ENCODE assay signal across 28 cellular contexts in the genomic region with DNA sequence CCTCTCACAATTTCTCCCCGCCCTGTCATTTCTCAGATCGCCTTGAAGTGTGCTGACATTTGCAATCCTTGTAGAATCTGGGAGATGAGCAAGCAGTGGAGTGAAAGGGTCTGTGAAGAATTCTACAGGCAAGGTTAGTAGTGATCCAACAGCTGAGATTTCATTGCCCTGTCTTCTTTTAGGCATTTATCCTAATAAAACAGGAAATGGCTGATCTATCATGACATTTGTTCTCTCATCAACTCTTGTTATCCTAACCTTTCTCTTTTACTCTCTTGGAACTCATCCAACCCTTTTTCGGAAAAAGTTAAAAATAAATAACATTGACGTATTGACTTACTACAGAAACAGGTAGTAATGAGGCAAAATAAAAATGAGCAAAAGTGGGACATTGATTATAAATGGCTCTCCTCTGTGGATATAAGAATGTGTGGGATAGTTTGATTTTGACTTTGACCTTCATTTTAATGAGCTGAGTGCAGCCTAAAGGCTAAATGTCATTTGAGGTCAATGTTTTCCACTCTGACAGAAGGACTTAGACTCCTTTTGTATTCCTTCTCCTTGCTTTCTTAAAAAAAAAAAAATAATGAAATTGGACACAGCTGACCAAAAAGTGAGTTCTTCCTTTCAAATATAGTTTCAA.
"Had no signal": no experiment of that assay in that cellular context is flagged by ENCODE, and none has a peak within 500 bp of the region (broad histone marks: within the 10 kb centered on the region; RNA-seq: fewer than 3 reads in every experiment).

No MANE protein-coding gene starts in this region.

- H3K27ac Mint-ChIP-seq: activated B cell treated with CpG ODN at 0.5 μM for 24 hours; activated naive CD8-positive, alpha-beta T cell; activated T-helper 2 cell treated with anti-CD3 and anti-CD28 coated beads, Interferon-gamma antibody, Interleukin-2, Interleukin-4, amounts not matched to agents 10 μg/mL and 5 μg/mL and 100 μg/mL, durations not matched to agents 14 hours and 24 hours and 36 hours; dendritic cell treated with granulocyte-macrophage colony-stimulating factor and Interleukin-4, amounts not matched to agents 40 ng/mL and 50 ng/mL, for 4 days; natural killer cell; stimulated activated effector memory CD8-positive, alpha-beta T cell treated with anti-CD3 and anti-CD28 coated beads, Interleukin-12 subunit alpha, Interleukin-12 subunit beta, amount 100 ng/mL, for 72 hours; stimulated activated naive CD8-positive, alpha-beta T cell treated with anti-CD3 and anti-CD28 coated beads, Interleukin-15, amount 100 ng/mL, for 72 hours; T-helper 17 cell had no signal

- H3K27ac ChIP-seq: ascending aorta, foreskin keratinocyte, neutrophil, SJSA1, suprapubic skin, transverse colon had no signal

- ATAC-seq: activated T-cell treated with anti-CD3 and anti-CD28 coated beads, Interleukin-2, amount 50 U/mL, for 4 hours; foreskin keratinocyte; left colon; stimulated activated effector memory CD8-positive, alpha-beta T cell treated with anti-CD3 and anti-CD28 coated beads, Interleukin-12 subunit alpha, Interleukin-12 subunit beta, amount 100 ng/mL, for 72 hours; stimulated activated naive CD8-positive, alpha-beta T cell treated with anti-CD3 and anti-CD28 coated beads, Interleukin-15, amount 100 ng/mL, for 72 hours; T-helper 17 cell had no signal

- H3K27me3 ChIP-seq: adrenal gland, ascending aorta, foreskin keratinocyte, neutrophil, SJSA1, suprapubic skin, transverse colon had no signal

- H3K4me3 Mint-ChIP-seq: activated B cell treated with CpG ODN at 0.5 μM for 24 hours; activated naive CD8-positive, alpha-beta T cell; activated T-cell treated with anti-CD3 and anti-CD28 coated beads, Interleukin-2, amount 50 U/mL, for 4 hours; dendritic cell treated with granulocyte-macrophage colony-stimulating factor and Interleukin-4, amounts not matched to agents 40 ng/mL and 50 ng/mL, for 4 days; natural killer cell; stimulated activated effector memory CD8-positive, alpha-beta T cell treated with anti-CD3 and anti-CD28 coated beads, Interleukin-12 subunit alpha, Interleukin-12 subunit beta, amount 100 ng/mL, for 72 hours; stimulated activated naive CD8-positive, alpha-beta T cell treated with anti-CD3 and anti-CD28 coated beads, Interleukin-15, amount 100 ng/mL, for 72 hours; T-helper 17 cell had no signal

- H3K4me1 ChIP-seq: ascending aorta, foreskin keratinocyte, SJSA1, suprapubic skin, transverse colon had no signal

- H3K36me3 ChIP-seq: adrenal gland, ascending aorta, neutrophil, SJSA1, suprapubic skin, transverse colon had no signal

- H3K9me3 ChIP-seq: adrenal gland, ascending aorta, neutrophil, SJSA1, suprapubic skin, transverse colon had no signal

- H3K4me1 Mint-ChIP-seq: natural killer cell; stimulated activated effector memory CD8-positive, alpha-beta T cell treated with anti-CD3 and anti-CD28 coated beads, Interleukin-12 subunit alpha, Interleukin-12 subunit beta, amount 100 ng/mL, for 72 hours; stimulated activated naive CD8-positive, alpha-beta T cell treated with anti-CD3 and anti-CD28 coated beads, Interleukin-15, amount 100 ng/mL, for 72 hours; T-helper 17 cell had no signal

- H3K9me3 Mint-ChIP-seq: activated B cell treated with CpG ODN at 0.5 μM for 24 hours; activated T-cell treated with anti-CD3 and anti-CD28 coated beads, Interleukin-2, amount 50 U/mL, for 4 hours; activated T-helper 2 cell treated with anti-CD3 and anti-CD28 coated beads, Interferon-gamma antibody, Interleukin-2, Interleukin-4, amounts not matched to agents 10 μg/mL and 5 μg/mL and 100 μg/mL, durations not matched to agents 14 hours and 24 hours and 36 hours; dendritic cell treated with granulocyte-macrophage colony-stimulating factor and Interleukin-4, amounts not matched to agents 40 ng/mL and 50 ng/mL, for 4 days; natural killer cell; stimulated activated effector memory CD8-positive, alpha-beta T cell treated with anti-CD3 and anti-CD28 coated beads, Interleukin-12 subunit alpha, Interleukin-12 subunit beta, amount 100 ng/mL, for 72 hours; stimulated activated naive CD8-positive, alpha-beta T cell treated with anti-CD3 and anti-CD28 coated beads, Interleukin-15, amount 100 ng/mL, for 72 hours had no signal

- DNase-seq: activated B cell treated with CpG ODN at 0.5 μM for 24 hours; activated CD4-positive, alpha-beta T cell treated with anti-CD3 and anti-CD28 coated beads for 4 hours; activated CD4-positive, alpha-beta T cell treated with anti-CD3 and anti-CD28 coated beads, Interleukin-2, amount 50 U/mL, for 48 hours; activated CD8-positive, alpha-beta memory T cell treated with anti-CD3 and anti-CD28 coated beads, Interleukin-2, amount 50 U/mL, for 48 hours; activated naive CD4-positive, alpha-beta T cell; activated T-cell treated with anti-CD3 and anti-CD28 coated beads, Interleukin-2, amount 50 U/mL, for 4 hours; effector CD8-positive, alpha-beta T cell; erythroblast; foreskin keratinocyte; hippocampal formation; left colon; mammary epithelial cell; midbrain; natural killer cell; posterior cingulate gyrus; stimulated activated CD4-positive, alpha-beta T cell treated with anti-CD3 and anti-CD28 coated beads, Interleukin-1b, Interleukin-23, amount 100 ng/mL, for 48 hours; stimulated activated naive CD8-positive, alpha-beta T cell treated with anti-CD3 and anti-CD28 coated beads, Interleukin-15, amount 100 ng/mL, for 72 hours; T-helper 17 cell; transverse colon had no signal

- H3K36me3 Mint-ChIP-seq: natural killer cell; stimulated activated effector memory CD8-positive, alpha-beta T cell treated with anti-CD3 and anti-CD28 coated beads, Interleukin-12 subunit alpha, Interleukin-12 subunit beta, amount 100 ng/mL, for 72 hours had no signal

- H3K27me3 Mint-ChIP-seq: activated B cell treated with CpG ODN at 0.5 μM for 24 hours; activated naive CD8-positive, alpha-beta T cell; dendritic cell treated with granulocyte-macrophage colony-stimulating factor and Interleukin-4, amounts not matched to agents 40 ng/mL and 50 ng/mL, for 4 days; stimulated activated naive CD8-positive, alpha-beta T cell treated with anti-CD3 and anti-CD28 coated beads, Interleukin-15, amount 100 ng/mL, for 72 hours had no signal

- H3K4me3 ChIP-seq: adrenal gland, ascending aorta, SJSA1, suprapubic skin, transverse colon had no signal
